ENCODE assay signal across 18 cellular contexts in the genomic region with DNA sequence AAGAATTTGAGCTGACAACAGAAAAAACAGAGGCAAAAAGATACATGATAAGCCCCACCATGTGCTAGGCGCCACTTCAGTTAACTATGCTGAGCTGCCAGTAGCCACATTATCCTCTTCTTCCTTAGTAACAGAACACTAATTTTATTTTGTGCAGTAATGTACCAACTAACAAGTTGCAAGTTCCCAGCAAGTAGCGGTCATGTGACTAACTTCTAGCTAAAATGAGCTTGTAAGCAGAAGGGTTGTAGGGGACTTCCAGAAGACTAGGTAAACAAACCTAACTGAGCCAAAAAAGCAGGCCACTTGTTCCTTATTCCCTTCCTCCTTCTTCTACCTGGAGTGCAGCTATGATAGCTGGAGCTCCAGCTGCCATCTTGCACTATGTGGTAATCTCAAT.
"Had no signal": no experiment of that assay in that cellular context is flagged by ENCODE, and none has a peak within 500 bp of the region (broad histone marks: within the 10 kb centered on the region; RNA-seq: fewer than 3 reads in every experiment).

No MANE protein-coding gene starts in this region.

- H3K27ac Mint-ChIP-seq: activated naive CD8-positive, alpha-beta T cell treated with anti-CD3 and anti-CD28 coated beads for 36 hours; brain; stimulated activated memory B cell treated with anti-CD40 and anti-IgM and Interleukin-4, amounts not matched to agents 10 μg/mL and 1 μg/mL and 100 μg/mL, for 72 hours had no signal

- H3K4me1 Mint-ChIP-seq: central memory CD8-positive, alpha-beta T cell; immature natural killer cell had no signal

- H3K4me3 ChIP-seq: lung, ovary, transverse colon had no signal

- H3K27ac ChIP-seq: ovary, transverse colon had no signal

- H3K4me1 ChIP-seq: transverse colon had no signal

- H3K9me3 Mint-ChIP-seq: activated naive CD8-positive, alpha-beta T cell treated with anti-CD3 and anti-CD28 coated beads for 36 hours; brain; central memory CD8-positive, alpha-beta T cell; effector memory CD8-positive, alpha-beta T cell; immature natural killer cell; stimulated activated memory B cell treated with anti-CD40 and anti-IgM and Interleukin-4, amounts not matched to agents 10 μg/mL and 1 μg/mL and 100 μg/mL, for 72 hours had no signal

- H3K27me3 ChIP-seq: ovary, transverse colon had no signal

- DNase-seq: activated CD4-positive, alpha-beta T cell treated with anti-CD3 and anti-CD28 coated beads, Interleukin-2, amount 50 U/mL, for 48 hours; activated naive CD8-positive, alpha-beta T cell treated with anti-CD3 and anti-CD28 coated beads for 36 hours; activated T-cell treated with anti-CD3 and anti-CD28 coated beads, Interleukin-2, amount 50 U/mL, for 48 hours; amygdala; effector memory CD8-positive, alpha-beta T cell; foreskin melanocyte; head of caudate nucleus; immature natural killer cell; left cardiac atrium; ovary; stimulated activated CD4-positive, alpha-beta T cell treated with anti-CD3 and anti-CD28 coated beads, Interleukin-12 subunit alpha, Interleukin-12 subunit beta, amount 100 ng/mL, for 4 hours; stimulated activated CD4-positive, alpha-beta T cell treated with anti-CD3 and anti-CD28 coated beads, Interleukin-2, amount 100 ng/mL, for 24 hours; SW 1271; transverse colon had no signal

- H3K36me3 ChIP-seq: ovary, transverse colon had no signal

- H3K9me3 ChIP-seq: ovary, transverse colon had no signal

- H3K4me3 Mint-ChIP-seq: activated naive CD8-positive, alpha-beta T cell treated with anti-CD3 and anti-CD28 coated beads for 36 hours; brain; central memory CD8-positive, alpha-beta T cell; effector memory CD8-positive, alpha-beta T cell; immature natural killer cell; stimulated activated memory B cell treated with anti-CD40 and anti-IgM and Interleukin-4, amounts not matched to agents 10 μg/mL and 1 μg/mL and 100 μg/mL, for 72 hours had no signal

- ATAC-seq: effector memory CD8-positive, alpha-beta T cell; left cardiac atrium; stimulated activated memory B cell treated with anti-CD40 and anti-IgM and Interleukin-4, amounts not matched to agents 10 μg/mL and 1 μg/mL and 100 μg/mL, for 72 hours had no signal

- H3K27me3 Mint-ChIP-seq: activated naive CD8-positive, alpha-beta T cell treated with anti-CD3 and anti-CD28 coated beads for 36 hours; brain; central memory CD8-positive, alpha-beta T cell; effector memory CD8-positive, alpha-beta T cell; stimulated activated memory B cell treated with anti-CD40 and anti-IgM and Interleukin-4, amounts not matched to agents 10 μg/mL and 1 μg/mL and 100 μg/mL, for 72 hours had no signal
